Comparison of ENCODE assay signal across 8 cellular contexts in genomic region chr19:2270572-2271515, GRCh38. TPM values are rescaled to one million over a fixed set of nuclear protein-coding genes. Genes with fewer than 3 reads are reported as not detected.
DNase-seq lines count a peak whose midpoint lies in the region; ATAC-seq and TF ChIP-seq lines count a peak whose summit lies in the region.

No MANE protein-coding gene starts in this region.

- H3K9me3 Mint-ChIP-seq in chondrocyte (ENCODE audit: low read depth), result no peaks in the 10 kb centered on the region

- DNase-seq in GDM1 (lab: John Stamatoyannopoulos, UW), result peak; percentile 56
- peak; percentile 97 for DNase-seq in MV-4-11 (lab: John Stamatoyannopoulos, UW)
- DNase-seq in activated CD4-positive, alpha-beta T cell treated with anti-CD3 and anti-CD28 coated beads for 48 hours, result peak; percentile 86
- DNase-seq in chondrocyte (ENCODE audit: low spot score), result no peak
- peak; percentile 44 for DNase-seq in kidney glomerular epithelial cell (lab: John Stamatoyannopoulos, UW)
- peak; percentile 46 to 60 for DNase-seq in stimulated activated CD4-positive, alpha-beta T cell treated with anti-CD3 and anti-CD28 coated beads, Interleukin-12 subunit alpha, Interleukin-12 subunit beta, amount 100 ng/mL, for 24 hours (ENCODE audit: low read depth in 2 of 2)
- DNase-seq in GM19238 (ENCODE audit: insufficient read length, low spot score), result no peak

- peak overlapping the region; percentile 90 for H3K4me3 Mint-ChIP-seq in chondrocyte (ENCODE audit: unreplicated experiment)

- peaks cover 45% of the 10 kb centered on the region for H3K4me1 Mint-ChIP-seq in chondrocyte (ENCODE audit: low read depth)

- no peak for ATAC-seq in HG02798 (IDR thresholded peaks at IDR 0.05; ENCODE audit: poor library complexity, unreplicated experiment)

- H3K27ac Mint-ChIP-seq in chondrocyte (ENCODE audit: unreplicated experiment), result peak overlapping the region; percentile 96

- no peaks in the 10 kb centered on the region for H3K27me3 Mint-ChIP-seq in chondrocyte (ENCODE audit: low read depth)

- TF ChIP-seq CTCF in chondrocyte (IDR thresholded peaks at IDR 0.05), result no peak

- peaks cover 11% of the 10 kb centered on the region for H3K36me3 Mint-ChIP-seq in chondrocyte (ENCODE audit: low read depth)

RNA-seq across cellular contexts. Expression of gene PEAK3, which starts 11.1 kb away (rescaled TPM):
- total RNA-seq in chondrocyte, result 0.31 to 0.50 TPM (median 0.38 TPM) in 3 replicates

RNA-seq across cellular contexts. Expression of gene JSRP1, which starts 14.6 kb away (rescaled TPM):
- 0.42 to 0.51 TPM in 2 of 3 replicates, not detected in the other for total RNA-seq in chondrocyte

RNA-seq across cellular contexts. Expression of gene AMH, which starts 21.7 kb away (rescaled TPM):
- 10.2 to 18.8 TPM (median 10.8 TPM) in 3 replicates for total RNA-seq in chondrocyte

RNA-seq across cellular contexts. Expression of gene SF3A2, which starts 34.2 kb away (rescaled TPM):
- 71.2 to 81.5 TPM (median 74.9 TPM) in 3 replicates for total RNA-seq in chondrocyte

RNA-seq across cellular contexts. Expression of gene PLEKHJ1, which starts 34.7 kb away (rescaled TPM):
- 36.6 to 45.4 TPM (median 42.4 TPM) in 3 replicates for total RNA-seq in chondrocyte

Comparison
In these comparisons a context has a peak if more than half of its experiments do, and no peak if none do; other contexts are left out.
1. DNase-seq: peak in GDM1 (single experiment), MV-4-11 (single experiment), activated CD4-positive, alpha-beta T cell treated with anti-CD3 and anti-CD28 coated beads for 48 hours (single experiment), kidney glomerular epithelial cell (single experiment) and stimulated activated CD4-positive, alpha-beta T cell treated with anti-CD3 and anti-CD28 coated beads, Interleukin-12 subunit alpha, Interleukin-12 subunit beta, amount 100 ng/mL, for 24 hours (2 of 2); none in chondrocyte (single experiment) and GM19238 (single experiment).